ENCODE assay signal across 8 cellular contexts in genomic region chr3:49869525-49870126, GRCh38. TPM values are rescaled to one million over a fixed set of nuclear protein-coding genes. Genes with fewer than 3 reads are reported as not detected.
DNase-seq lines count a peak whose midpoint lies in the region; ATAC-seq and TF ChIP-seq lines count a peak whose summit lies in the region.

TSS of gene CAMKV (minus strand) at chr3:49869906. CDS start at chr3:49862388, 7,518 bp downstream.

- BruUV-seq in MCF 10A (replicated peaks; lab: Mats Ljungman, UMichigan) = no TSS peak

- H3K4me2 ChIP-seq in osteoblast (ENCODE audit: insufficient read depth, low read length) = no peak within 1 kb of the TSS

- H3K27me3 Mint-ChIP-seq in MCF 10A (ENCODE audit: insufficient read depth, unreplicated experiment) = no peaks in the 10 kb centered on the region

- POLR2A ChIA-PET in MCF 10A (lab: Yijun Ruan, JAX) = interaction anchor here (1.2 kb wide), 1 partner anchor 12 kb away, joined by 6 read pairs; no protein-coding TSS in a partner anchor

- peak; percentile 66 for ATAC-seq in SK-N-SH treated with all-trans-retinoic acid at 6 μM for 48 hours

- H3K4me3 ChIP-seq in breast epithelium (peak within 1 kb of the TSS; percentile 28 to 63 (median 44)), osteoblast (ENCODE audit: insufficient read depth, low read length) (no peak within 1 kb of the TSS)

- no peaks in the 10 kb centered on the region for H4K20me1 ChIP-seq in osteoblast (ENCODE audit: insufficient read depth, low read length)

- DNase-seq in breast epithelium (ENCODE audit: low spot score in 2 of 2) (no peak), MCF 10A (ENCODE audit: unreplicated experiment) (no peak), ecto neural progenitor cell (ENCODE audit: low spot score) (peak; percentile 74), osteoblast (ENCODE audit: insufficient read length, low spot score, missing footprints) (peak; percentile 88), glomerular visceral epithelial cell (ENCODE audit: extremely low spot score) (no peak), activated gamma-delta T cell treated with Interleukin-2 at 50 U/mL for 16 hours (no peak), mesenteric fat pad (ENCODE audit: low spot score) (no peak)

- intact Hi-C loops in breast epithelium (cut with DNase I; ENCODE audit: low total_unique reads) (loop anchor here (2.0 to 10.0 kb wide), 2 partner anchors 317 to 1865 kb away; no protein-coding TSS in a partner anchor), MCF 10A (cut with micrococcal nuclease) (no loop called here)

- no peaks in the 10 kb centered on the region for H3K4me1 Mint-ChIP-seq in MCF 10A (ENCODE audit: insufficient read depth, unreplicated experiment)

- peaks cover 3 to 22% of the 10 kb centered on the region in 2 donors for H3K27me3 ChIP-seq in breast epithelium
- peaks cover 46% of the 10 kb centered on the region for H3K27me3 ChIP-seq in osteoblast (ENCODE audit: insufficient read depth, low read length)

- H3K36me3 ChIP-seq in breast epithelium (no peaks in the 10 kb centered on the region), osteoblast (ENCODE audit: insufficient read depth, low read length) (no peaks in the 10 kb centered on the region)

- no peak for TF ChIP-seq POLR2A in breast epithelium (IDR thresholded peaks at IDR 0.05)

- CTCF ChIA-PET in MCF 10A (lab: Yijun Ruan, JAX) = interaction anchor here (2.1 kb wide), 1 partner anchor 30 kb away, joined by 5 read pairs; no protein-coding TSS in a partner anchor

- no peak within 1 kb of the TSS for H3K4me3 Mint-ChIP-seq in MCF 10A (ENCODE audit: unreplicated experiment)

- H3K36me3 Mint-ChIP-seq in MCF 10A (ENCODE audit: insufficient read depth, unreplicated experiment) = no peaks in the 10 kb centered on the region

- H2AFZ ChIP-seq in osteoblast (ENCODE audit: low read length) = no peak within 1 kb of the TSS

- H3K27ac ChIP-seq in breast epithelium (no peak within 1 kb of the TSS), osteoblast (ENCODE audit: low read depth, low read length) (no peak within 1 kb of the TSS)

- H3K9me3 ChIP-seq in breast epithelium (no peaks in the 10 kb centered on the region), osteoblast (ENCODE audit: low read depth, low read length) (no peaks in the 10 kb centered on the region)

- H3K9me3 Mint-ChIP-seq in MCF 10A (ENCODE audit: unreplicated experiment) = no peaks in the 10 kb centered on the region

- H3K27ac Mint-ChIP-seq in MCF 10A (ENCODE audit: low read depth, unreplicated experiment) = no peak within 1 kb of the TSS

- TF ChIP-seq CTCF in breast epithelium (IDR thresholded peaks at IDR 0.05) (no peak), MCF 10A (IDR thresholded peaks at IDR 0.05; ENCODE audit: unreplicated experiment) (no peak), osteoblast (IDR thresholded peaks at IDR 0.05; ENCODE audit: extremely low read depth, low read depth, low read length) (no peak)

- no peaks in the 10 kb centered on the region for H3K79me2 ChIP-seq in osteoblast (ENCODE audit: insufficient read depth, low read length)

- H3K4me1 ChIP-seq in breast epithelium = peaks cover 0 to 6% of the 10 kb centered on the region in 2 donors
- H3K4me1 ChIP-seq in osteoblast (ENCODE audit: insufficient read depth, low read length) = no peaks in the 10 kb centered on the region

TF ChIP-seq in SK-N-SH treated with all-trans-retinoic acid at 6 μM for 48 hours, 23 proteins besides CTCF, POLR2A, EP300 and RAD21:
- TF ChIP-seq CSDC2 (CRISPR knock-in tag; IDR thresholded peaks at IDR 0.05) (no peak), ESRRG (CRISPR knock-in tag; IDR thresholded peaks at IDR 0.05) (no peak), ARNTL (CRISPR knock-in tag; IDR thresholded peaks at IDR 0.05; ENCODE audit: borderline replicate concordance, low read depth) (no peak), ZFP3 (CRISPR knock-in tag; IDR thresholded peaks at IDR 0.05) (0 out of 2 replicates have a peak, but pooled peaks have one; percentile 23)

RNA-seq across cellular contexts. Expression of gene CAMKV, which starts in this region (rescaled TPM):
- total RNA-seq in breast epithelium = 1 to 10 TPM in 1 of 3 donors, not detected in 2; 1.5 TPM
- not detected in 2 replicates for total RNA-seq in MCF 10A (2022)
- not detected in 2 replicates for total RNA-seq in osteoblast
- not detected for total RNA-seq in mesenteric fat pad

Comparison
In these comparisons a context has a peak if more than half of its experiments do, and no peak if none do; other contexts are left out.
1. Peak in DNase-seq in osteoblast; RNA of the gene not detected or under 1 TPM.